21 cellular contexts compared by ENCODE assay signal in the genomic region with DNA sequence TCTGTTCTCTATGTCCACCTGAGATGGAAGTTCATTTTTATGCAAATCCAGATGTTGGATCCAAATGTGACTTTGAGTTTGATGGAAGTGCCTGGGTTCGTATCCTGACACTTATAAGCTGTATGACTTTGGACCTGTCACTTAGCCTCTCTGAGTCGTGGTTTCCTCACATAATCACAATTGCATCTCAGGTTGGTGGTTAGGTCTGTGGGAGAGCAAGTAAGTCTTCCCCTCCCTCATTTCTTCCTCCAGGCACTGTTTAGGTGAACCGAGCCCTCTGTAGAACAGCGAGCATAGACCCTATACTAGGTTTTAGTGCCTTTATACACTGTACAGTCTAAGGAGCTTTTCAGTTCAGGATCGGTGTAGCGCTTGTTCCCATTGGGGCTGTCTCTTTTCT. TPM values are rescaled to one million over a fixed set of nuclear protein-coding genes. Genes with fewer than 3 reads are reported as not detected.
DNase-seq lines count a peak whose midpoint lies in the region; ATAC-seq and TF ChIP-seq lines count a peak whose summit lies in the region.
"Had no signal": no experiment of that assay in that cellular context is flagged by ENCODE, and none has a peak within 500 bp of the region (broad histone marks: within the 10 kb centered on the region; RNA-seq: fewer than 3 reads in every experiment).

No MANE protein-coding gene starts in this region.

- H3K27me3 Mint-ChIP-seq in activated naive CD4-positive, alpha-beta T cell treated with anti-CD3 and anti-CD28 coated beads, Interleukin-2, amount 10 ng/mL, durations not matched to agents 7 days and 5 days = peaks cover 72% of the 10 kb centered on the region
- peaks cover 56% of the 10 kb centered on the region for H3K27me3 Mint-ChIP-seq in activated naive CD8-positive, alpha-beta T cell treated with anti-CD3 and anti-CD28 coated beads, Interleukin-2, amount 50 U/mL, for 24 hours
- peaks cover 92% of the 10 kb centered on the region for H3K27me3 Mint-ChIP-seq in stimulated activated naive CD8-positive, alpha-beta T cell treated with anti-CD3 and anti-CD28 coated beads, Interleukin-15, amount 100 ng/mL, for 72 hours

- no peak overlapping the region for H3K9ac ChIP-seq in KMS-11

- H3K4me1 Mint-ChIP-seq in activated naive CD4-positive, alpha-beta T cell treated with anti-CD3 and anti-CD28 coated beads, Interleukin-2, amount 10 ng/mL, durations not matched to agents 7 days and 5 days = peaks cover 30% of the 10 kb centered on the region
- peaks cover 50% of the 10 kb centered on the region for H3K4me1 Mint-ChIP-seq in activated naive CD8-positive, alpha-beta T cell treated with anti-CD3 and anti-CD28 coated beads, Interleukin-2, amount 50 U/mL, for 24 hours
- H3K4me1 Mint-ChIP-seq in stimulated activated naive CD8-positive, alpha-beta T cell treated with anti-CD3 and anti-CD28 coated beads, Interleukin-15, amount 100 ng/mL, for 72 hours = peaks cover 55% of the 10 kb centered on the region

- no peaks in the 10 kb centered on the region for H3K9me3 Mint-ChIP-seq in activated naive CD4-positive, alpha-beta T cell treated with anti-CD3 and anti-CD28 coated beads, Interleukin-2, amount 50 U/mL, for 72 hours
- H3K9me3 Mint-ChIP-seq in activated naive CD4-positive, alpha-beta T cell treated with anti-CD3 and anti-CD28 coated beads, Interleukin-2, amount 10 ng/mL, durations not matched to agents 7 days and 5 days = no peaks in the 10 kb centered on the region
- H3K9me3 Mint-ChIP-seq in activated naive CD8-positive, alpha-beta T cell treated with anti-CD3 and anti-CD28 coated beads, Interleukin-2, amount 50 U/mL, for 24 hours = no peaks in the 10 kb centered on the region
- H3K9me3 Mint-ChIP-seq in stimulated activated naive CD8-positive, alpha-beta T cell treated with anti-CD3 and anti-CD28 coated beads, Interleukin-15, amount 100 ng/mL, for 72 hours = no peaks in the 10 kb centered on the region
- H3K9me3 Mint-ChIP-seq: activated CD4-positive, alpha-beta memory T cell treated with anti-CD3 and anti-CD28 coated beads for 36 hours had no signal

- H3K4me2 ChIP-seq in KMS-11 = peak overlapping the region; percentile 31; the same call in 1 of the 2 replicates

- no peaks in the 10 kb centered on the region for H3K36me3 ChIP-seq in KMS-11 (ENCODE audit: insufficient read depth)
- H3K36me3 ChIP-seq: cardiac muscle cell, SJCRH30, spleen, transverse colon, WERI-Rb-1 had no signal

- peaks cover 63% of the 10 kb centered on the region for H3K4me1 ChIP-seq in KMS-11 (ENCODE audit: low read depth, poor library complexity, severe bottlenecking)
- H3K4me1 ChIP-seq: Caco-2 had no signal

- no peaks in the 10 kb centered on the region for H4K20me1 ChIP-seq in KMS-11 (ENCODE audit: insufficient read depth)

- no peak overlapping the region for H3K4me3 ChIP-seq in KMS-11 (IDR thresholded peaks at IDR 0.05; ENCODE audit: insufficient read depth, low read depth, low read length)
- H3K4me3 ChIP-seq: cardiac muscle cell, SJCRH30, spleen, transverse colon had no signal

- peak; percentile 26 to 50 for ATAC-seq in activated naive CD4-positive, alpha-beta T cell treated with anti-CD3 and anti-CD28 coated beads, Interleukin-2, amount 50 U/mL, for 72 hours
- peak; percentile 35 for ATAC-seq in activated naive CD8-positive, alpha-beta T cell treated with anti-CD3 and anti-CD28 coated beads, Interleukin-2, amount 50 U/mL, for 24 hours
- peak; percentile 56 for ATAC-seq in stimulated activated naive CD8-positive, alpha-beta T cell treated with anti-CD3 and anti-CD28 coated beads, Interleukin-15, amount 100 ng/mL, for 72 hours

- TF ChIP-seq CTCF in KMS-11 (conservative IDR thresholded peaks at IDR 0.05; ENCODE audit: low read depth, low read length) (no peak), GM13976 (IDR thresholded peaks at IDR 0.05; ENCODE audit: borderline replicate concordance, control extremely low read depth, extremely low read depth, insufficient read depth, missing control alignments) (no peak)

- no peak overlapping the region for H3K27ac Mint-ChIP-seq in activated naive CD4-positive, alpha-beta T cell treated with anti-CD3 and anti-CD28 coated beads, Interleukin-2, amount 50 U/mL, for 72 hours
- H3K27ac Mint-ChIP-seq in activated naive CD4-positive, alpha-beta T cell treated with anti-CD3 and anti-CD28 coated beads, Interleukin-2, amount 10 ng/mL, durations not matched to agents 7 days and 5 days = no peak overlapping the region
- H3K27ac Mint-ChIP-seq in activated naive CD8-positive, alpha-beta T cell treated with anti-CD3 and anti-CD28 coated beads, Interleukin-2, amount 50 U/mL, for 24 hours = no peak overlapping the region
- no peak overlapping the region for H3K27ac Mint-ChIP-seq in stimulated activated naive CD8-positive, alpha-beta T cell treated with anti-CD3 and anti-CD28 coated beads, Interleukin-15, amount 100 ng/mL, for 72 hours
- H3K27ac Mint-ChIP-seq: activated CD4-positive, alpha-beta memory T cell treated with anti-CD3 and anti-CD28 coated beads for 36 hours had no signal

- no peak for DNase-seq in activated naive CD4-positive, alpha-beta T cell treated with anti-CD3 and anti-CD28 coated beads, Interleukin-2, amount 50 U/mL, for 72 hours (ENCODE audit: low spot score in 2 of 2)
- no peak for DNase-seq in activated naive CD4-positive, alpha-beta T cell treated with anti-CD3 and anti-CD28 coated beads, Interleukin-2, amount 10 ng/mL, durations not matched to agents 7 days and 5 days
- no peak for DNase-seq in activated naive CD8-positive, alpha-beta T cell treated with anti-CD3 and anti-CD28 coated beads, Interleukin-2, amount 50 U/mL, for 24 hours
- no peak for DNase-seq in stimulated activated naive CD8-positive, alpha-beta T cell treated with anti-CD3 and anti-CD28 coated beads, Interleukin-15, amount 100 ng/mL, for 72 hours
- DNase-seq in Ammon's horn (ENCODE audit: low spot score) (no peak), GM13976 (ENCODE audit: low spot score) (no peak), HuH-7 (ENCODE audit: low spot score) (no peak)
- DNase-seq: activated CD4-positive, alpha-beta memory T cell treated with anti-CD3 and anti-CD28 coated beads for 36 hours; Caco-2; left cardiac atrium; mesendoderm; NCI-H510A; NK-92 treated with Interleukin-12 subunit alpha and Interleukin-12 subunit beta, amount 100 ng/mL, for 24 hours; spleen; stimulated activated CD4-positive, alpha-beta T cell treated with anti-CD3 and anti-CD28 coated beads, Interleukin-4, amount 100 ng/mL, for 1 hour; stimulated activated naive CD4-positive, alpha-beta T cell treated with Interleukin-2 at 50 U/mL for 16 hours; WERI-Rb-1 had no signal

- H3K79me2 ChIP-seq in KMS-11 (ENCODE audit: insufficient read depth, low read depth) = peaks cover 84% of the 10 kb centered on the region

- CTCF ChIA-PET in activated naive CD4-positive, alpha-beta T cell treated with anti-CD3 and anti-CD28 coated beads, Interleukin-2, amount 10 ng/mL, durations not matched to agents 7 days and 5 days (lab: Charles Lee) = interaction anchor here (1.0 to 2.0 kb wide), 5 partner anchors 9 to 175 kb away, joined by 4 to 9 read pairs (median 7); no protein-coding TSS in a partner anchor

- H3K27ac ChIP-seq in KMS-11 = no peak overlapping the region
- H3K27ac ChIP-seq: cardiac muscle cell, SJCRH30, spleen, transverse colon, WERI-Rb-1 had no signal

- no peak overlapping the region for H3K4me3 Mint-ChIP-seq in activated naive CD4-positive, alpha-beta T cell treated with anti-CD3 and anti-CD28 coated beads, Interleukin-2, amount 10 ng/mL, durations not matched to agents 7 days and 5 days
- H3K4me3 Mint-ChIP-seq in activated naive CD8-positive, alpha-beta T cell treated with anti-CD3 and anti-CD28 coated beads, Interleukin-2, amount 50 U/mL, for 24 hours = no peak overlapping the region
- H3K4me3 Mint-ChIP-seq in stimulated activated naive CD8-positive, alpha-beta T cell treated with anti-CD3 and anti-CD28 coated beads, Interleukin-15, amount 100 ng/mL, for 72 hours = peak overlapping the region; percentile 40 to 79
- H3K4me3 Mint-ChIP-seq: activated CD4-positive, alpha-beta memory T cell treated with anti-CD3 and anti-CD28 coated beads for 36 hours had no signal

- H3K36me3 Mint-ChIP-seq in activated naive CD4-positive, alpha-beta T cell treated with anti-CD3 and anti-CD28 coated beads, Interleukin-2, amount 50 U/mL, for 72 hours = no peaks in the 10 kb centered on the region
- H3K36me3 Mint-ChIP-seq in activated naive CD4-positive, alpha-beta T cell treated with anti-CD3 and anti-CD28 coated beads, Interleukin-2, amount 10 ng/mL, durations not matched to agents 7 days and 5 days = no peaks in the 10 kb centered on the region
- H3K36me3 Mint-ChIP-seq in activated naive CD8-positive, alpha-beta T cell treated with anti-CD3 and anti-CD28 coated beads, Interleukin-2, amount 50 U/mL, for 24 hours (ENCODE audit: low read depth) = peaks cover 3% of the 10 kb centered on the region
- H3K36me3 Mint-ChIP-seq: activated CD4-positive, alpha-beta memory T cell treated with anti-CD3 and anti-CD28 coated beads for 36 hours had no signal

- in situ Hi-C loops in GM13976 (cut with MboI; ENCODE audit: low sequenced_read_pairs, unreplicated experiment) = loop anchor here (10.0 kb wide), 1 partner anchor 171 kb away; no protein-coding TSS in a partner anchor

- no peaks in the 10 kb centered on the region for H3K27me3 ChIP-seq in KMS-11 (ENCODE audit: insufficient read depth, low read depth)
- H3K27me3 ChIP-seq: SJCRH30, transverse colon had no signal

- no peak overlapping the region for H2AFZ ChIP-seq in KMS-11 (ENCODE audit: low read depth)

RNA-seq across cellular contexts. Expression of a gene that starts 11.6 kb away (rescaled TPM):
- total RNA-seq in activated naive CD4-positive, alpha-beta T cell treated with anti-CD3 and anti-CD28 coated beads, Interleukin-2, amount 50 U/mL, for 72 hours = 1 to 10 TPM; 1.5 to 3.6 TPM
- total RNA-seq: Caco-2 had no signal

Comparison
In these comparisons a context has a peak if more than half of its experiments do, and no peak if none do; other contexts are left out.
1. H3K4me3 Mint-ChIP-seq: peak in stimulated activated naive CD8-positive, alpha-beta T cell treated with anti-CD3 and anti-CD28 coated beads, Interleukin-15, amount 100 ng/mL, for 72 hours (2 of 2); none in activated naive CD4-positive, alpha-beta T cell treated with anti-CD3 and anti-CD28 coated beads, Interleukin-2, amount 10 ng/mL, durations not matched to agents 7 days and 5 days (single experiment) and activated naive CD8-positive, alpha-beta T cell treated with anti-CD3 and anti-CD28 coated beads, Interleukin-2, amount 50 U/mL, for 24 hours (single experiment).
2. Peak in every context shown above with its lines, with median percentiles within 50 percentile points of each other: ATAC-seq.